In the genomic region with DNA sequence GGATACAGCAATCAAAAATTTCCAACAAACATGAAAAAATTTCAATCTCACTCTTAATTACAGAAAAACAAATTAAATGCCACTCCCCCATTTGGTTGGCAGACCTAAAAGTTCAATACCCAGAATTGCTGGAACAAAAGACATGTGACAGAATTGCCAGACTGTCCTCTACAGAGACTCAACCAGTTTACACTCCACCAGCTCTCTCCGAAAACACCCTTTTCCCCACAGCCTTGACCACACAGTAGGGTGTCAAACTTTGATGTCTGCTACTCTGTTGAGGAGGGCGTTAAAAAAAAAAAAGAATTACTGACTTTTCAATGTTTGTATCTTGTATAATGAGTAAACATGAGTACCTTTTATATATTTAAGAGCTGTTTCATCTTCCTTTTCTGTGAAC, we compare ENCODE assay signal across 17 cellular contexts.
"Had no signal": no experiment of that assay in that cellular context is flagged by ENCODE, and none has a peak within 500 bp of the region (broad histone marks: within the 10 kb centered on the region; RNA-seq: fewer than 3 reads in every experiment).

No MANE protein-coding gene starts in this region.

- H3K4me3 Mint-ChIP-seq: activated B cell treated with CpG ODN at 0.5 μM for 24 hours; activated CD4-positive, alpha-beta T cell treated with anti-CD3 and anti-CD28 coated beads, Interleukin-2, amount 10 ng/mL, durations not matched to agents 24 days and 14 days; activated T-cell treated with anti-CD3 and anti-CD28 coated beads, Interleukin-2, amount 50 U/mL, for 4 hours; stimulated activated memory B cell treated with anti-CD40 and anti-IgM and Interleukin-4, amounts not matched to agents 10 μg/mL and 1 μg/mL and 100 μg/mL, for 72 hours; T-helper 1 cell treated with Interleukin-12 subunit alpha and Interleukin-12 subunit beta and Interleukin-4 antibody, amounts not matched to agents 30 μg/mL and 1 μg/mL, for 36 hours had no signal

- H3K9me3 ChIP-seq: gastrocnemius medialis, heart right ventricle, right atrium auricular region, tibial artery, vagina had no signal

- H3K4me1 ChIP-seq: tibial artery, vagina had no signal

- H3K9me3 Mint-ChIP-seq: activated B cell treated with CpG ODN at 0.5 μM for 24 hours; activated CD4-positive, alpha-beta T cell treated with anti-CD3 and anti-CD28 coated beads, Interleukin-2, amount 10 ng/mL, durations not matched to agents 24 days and 14 days; activated T-cell treated with anti-CD3 and anti-CD28 coated beads, Interleukin-2, amount 50 U/mL, for 4 hours; stimulated activated memory B cell treated with anti-CD40 and anti-IgM and Interleukin-4, amounts not matched to agents 10 μg/mL and 1 μg/mL and 100 μg/mL, for 72 hours; T-helper 1 cell treated with Interleukin-12 subunit alpha and Interleukin-12 subunit beta and Interleukin-4 antibody, amounts not matched to agents 30 μg/mL and 1 μg/mL, for 36 hours had no signal

- H3K4me3 ChIP-seq: coronary artery, gastrocnemius medialis, heart right ventricle, right atrium auricular region, tibial artery, vagina had no signal

- H3K27ac ChIP-seq: coronary artery, gastrocnemius medialis, heart right ventricle, right atrium auricular region, tibial artery, vagina had no signal

- ATAC-seq: activated T-cell treated with anti-CD3 and anti-CD28 coated beads, Interleukin-2, amount 50 U/mL, for 4 hours; gastrocnemius medialis; heart right ventricle; left ventricle myocardium superior; stimulated activated memory B cell treated with anti-CD40 and anti-IgM and Interleukin-4, amounts not matched to agents 10 μg/mL and 1 μg/mL and 100 μg/mL, for 72 hours had no signal

- FAIRE-seq: small intestine, TTC549 had no signal

- H3K27me3 ChIP-seq: gastrocnemius medialis, heart right ventricle, right atrium auricular region, tibial artery, vagina had no signal

- H3K27me3 Mint-ChIP-seq: activated B cell treated with CpG ODN at 0.5 μM for 24 hours; activated CD4-positive, alpha-beta T cell treated with anti-CD3 and anti-CD28 coated beads, Interleukin-2, amount 10 ng/mL, durations not matched to agents 24 days and 14 days; stimulated activated memory B cell treated with anti-CD40 and anti-IgM and Interleukin-4, amounts not matched to agents 10 μg/mL and 1 μg/mL and 100 μg/mL, for 72 hours had no signal

- DNase-seq: activated B cell treated with CpG ODN at 0.5 μM for 24 hours; activated CD4-positive, alpha-beta T cell treated with anti-CD3 and anti-CD28 coated beads, Interleukin-2, amount 10 ng/mL, durations not matched to agents 24 days and 14 days; activated effector memory CD4-positive, alpha-beta T cell treated with anti-CD3 and anti-CD28 coated beads, Interleukin-2, amount 50 U/mL, for 16 hours; activated T-cell treated with anti-CD3 and anti-CD28 coated beads, Interleukin-2, amount 50 U/mL, for 4 hours; caudate nucleus; effector CD8-positive, alpha-beta T cell; gastrocnemius medialis; heart right ventricle; left ventricle myocardium superior; small intestine; tibial artery had no signal

- H3K27ac Mint-ChIP-seq: activated B cell treated with CpG ODN at 0.5 μM for 24 hours; activated CD4-positive, alpha-beta T cell treated with anti-CD3 and anti-CD28 coated beads, Interleukin-2, amount 10 ng/mL, durations not matched to agents 24 days and 14 days; stimulated activated memory B cell treated with anti-CD40 and anti-IgM and Interleukin-4, amounts not matched to agents 10 μg/mL and 1 μg/mL and 100 μg/mL, for 72 hours; T-helper 1 cell treated with Interleukin-12 subunit alpha and Interleukin-12 subunit beta and Interleukin-4 antibody, amounts not matched to agents 30 μg/mL and 1 μg/mL, for 36 hours had no signal
